ENCODE assay signal across 1 cellular context in the genomic region with DNA sequence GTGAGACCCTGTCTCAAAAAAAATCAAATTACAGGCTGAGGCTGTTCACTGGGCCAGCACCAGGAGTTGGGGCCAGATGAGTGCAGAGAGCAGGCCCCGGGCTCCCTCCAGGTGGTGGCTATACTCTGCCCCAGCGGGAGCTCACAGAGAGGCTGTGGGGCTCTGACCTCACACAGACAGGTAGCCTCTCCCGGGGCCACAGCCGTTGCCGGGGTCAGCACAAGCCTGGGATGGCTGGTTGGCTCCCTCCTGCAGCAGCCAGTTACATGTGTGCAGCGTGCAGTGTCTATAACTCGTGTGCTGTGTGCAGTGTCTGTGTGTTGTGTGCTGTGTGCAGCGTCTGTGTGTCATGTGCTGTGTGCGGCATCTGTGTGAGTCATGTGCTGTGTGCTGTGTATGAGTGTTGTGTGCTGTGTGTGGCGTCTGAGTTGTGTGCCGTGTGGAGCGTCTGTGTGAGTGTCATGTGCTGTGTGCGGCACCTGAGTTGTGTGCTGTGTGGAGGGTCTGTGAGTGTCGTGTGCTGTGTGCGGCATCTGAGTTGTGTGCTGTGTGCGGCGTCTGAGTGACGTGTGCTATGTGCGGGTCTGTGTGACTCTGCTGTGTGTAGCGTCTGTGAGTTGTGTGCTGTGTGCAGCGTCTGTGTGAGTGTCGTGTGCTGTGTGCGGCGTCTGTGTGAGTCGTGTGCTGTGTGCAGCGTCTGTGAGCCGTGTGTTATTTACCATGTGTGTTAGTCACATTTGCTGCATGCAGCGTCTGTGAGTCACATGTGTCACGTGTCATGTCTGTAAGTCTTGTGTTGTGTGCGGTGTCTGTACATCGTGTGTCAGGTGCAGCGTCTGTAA.
TF ChIP-seq lines count a peak whose summit lies in the region.

No MANE protein-coding gene starts in this region.

TF ChIP-seq in WTC11, 78 proteins besides CTCF, POLR2A, EP300 and RAD21:
- TF ChIP-seq, protein P1, sequence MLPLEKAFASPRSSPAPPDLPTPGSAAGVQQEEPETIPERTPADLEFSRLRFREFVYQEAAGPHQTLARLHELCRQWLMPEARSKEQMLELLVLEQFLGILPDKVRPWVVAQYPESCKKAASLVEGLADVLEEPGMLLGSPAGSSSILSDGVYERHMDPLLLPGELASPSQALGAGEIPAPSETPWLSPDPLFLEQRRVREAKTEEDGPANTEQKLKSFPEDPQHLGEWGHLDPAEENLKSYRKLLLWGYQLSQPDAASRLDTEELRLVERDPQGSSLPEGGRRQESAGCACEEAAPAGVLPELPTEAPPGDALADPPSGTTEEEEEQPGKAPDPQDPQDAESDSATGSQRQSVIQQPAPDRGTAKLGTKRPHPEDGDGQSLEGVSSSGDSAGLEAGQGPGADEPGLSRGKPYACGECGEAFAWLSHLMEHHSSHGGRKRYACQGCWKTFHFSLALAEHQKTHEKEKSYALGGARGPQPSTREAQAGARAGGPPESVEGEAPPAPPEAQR (CRISPR knock-in tag; IDR thresholded peaks at IDR 0.05) = no peak
- TF ChIP-seq, protein P2, sequence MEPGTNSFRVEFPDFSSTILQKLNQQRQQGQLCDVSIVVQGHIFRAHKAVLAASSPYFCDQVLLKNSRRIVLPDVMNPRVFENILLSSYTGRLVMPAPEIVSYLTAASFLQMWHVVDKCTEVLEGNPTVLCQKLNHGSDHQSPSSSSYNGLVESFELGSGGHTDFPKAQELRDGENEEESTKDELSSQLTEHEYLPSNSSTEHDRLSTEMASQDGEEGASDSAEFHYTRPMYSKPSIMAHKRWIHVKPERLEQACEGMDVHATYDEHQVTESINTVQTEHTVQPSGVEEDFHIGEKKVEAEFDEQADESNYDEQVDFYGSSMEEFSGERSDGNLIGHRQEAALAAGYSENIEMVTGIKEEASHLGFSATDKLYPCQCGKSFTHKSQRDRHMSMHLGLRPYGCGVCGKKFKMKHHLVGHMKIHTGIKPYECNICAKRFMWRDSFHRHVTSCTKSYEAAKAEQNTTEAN (CRISPR knock-in tag; IDR thresholded peaks at IDR 0.05) = no peak
- TF ChIP-seq MYBL2 (CRISPR knock-in tag; IDR thresholded peaks at IDR 0.05) (no peak), ZNF423 (CRISPR knock-in tag; IDR thresholded peaks at IDR 0.05) (no peak), FOXK1 (CRISPR knock-in tag; IDR thresholded peaks at IDR 0.05) (no peak), FOXJ3 (CRISPR knock-in tag; IDR thresholded peaks at IDR 0.05; ENCODE audit: borderline replicate concordance) (no peak), NR3C1 (CRISPR knock-in tag; conservative IDR thresholded peaks at IDR 0.05; ENCODE audit: low read depth) (no peak), ZNF396 (CRISPR knock-in tag; IDR thresholded peaks at IDR 0.05; ENCODE audit: borderline replicate concordance) (no peak), ETV6 (CRISPR knock-in tag; IDR thresholded peaks at IDR 0.05) (no peak), EMX1 (CRISPR knock-in tag; IDR thresholded peaks at IDR 0.05) (no peak)
- TF ChIP-seq, protein P3, sequence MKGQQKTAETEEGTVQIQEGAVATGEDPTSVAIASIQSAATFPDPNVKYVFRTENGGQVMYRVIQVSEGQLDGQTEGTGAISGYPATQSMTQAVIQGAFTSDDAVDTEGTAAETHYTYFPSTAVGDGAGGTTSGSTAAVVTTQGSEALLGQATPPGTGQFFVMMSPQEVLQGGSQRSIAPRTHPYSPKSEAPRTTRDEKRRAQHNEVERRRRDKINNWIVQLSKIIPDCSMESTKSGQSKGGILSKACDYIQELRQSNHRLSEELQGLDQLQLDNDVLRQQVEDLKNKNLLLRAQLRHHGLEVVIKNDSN (CRISPR knock-in tag; IDR thresholded peaks at IDR 0.05) = no peak
- TF ChIP-seq, protein P4, sequence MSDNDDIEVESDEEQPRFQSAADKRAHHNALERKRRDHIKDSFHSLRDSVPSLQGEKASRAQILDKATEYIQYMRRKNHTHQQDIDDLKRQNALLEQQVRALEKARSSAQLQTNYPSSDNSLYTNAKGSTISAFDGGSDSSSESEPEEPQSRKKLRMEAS (CRISPR knock-in tag; IDR thresholded peaks at IDR 0.05) = no peak
